Comparison of ENCODE assay signal across 9 cellular contexts in genomic region chr1:235908742-235909520, GRCh38. TPM values are rescaled to one million over a fixed set of nuclear protein-coding genes. Genes with fewer than 3 reads are reported as not detected.
DNase-seq lines count a peak whose midpoint lies in the region; ATAC-seq, FAIRE-seq and TF ChIP-seq lines count a peak whose summit lies in the region.
"Had no signal": no experiment of that assay in that cellular context is flagged by ENCODE, and none has a peak within 500 bp of the region (broad histone marks: within the 10 kb centered on the region; RNA-seq: fewer than 3 reads in every experiment).

No MANE protein-coding gene starts in this region.

- no peak for TF ChIP-seq CTCF in D721Med (IDR thresholded peaks at IDR 0.05; ENCODE audit: insufficient read depth, missing control alignments)
- no peak for TF ChIP-seq CTCF in epithelial cell of esophagus (IDR thresholded peaks at IDR 0.05; ENCODE audit: insufficient read depth, low read depth, low read length, missing control alignments)
- TF ChIP-seq CTCF in progenitor cell of endocrine pancreas (IDR thresholded peaks at IDR 0.05; ENCODE audit: unreplicated experiment), result no peak

- H3K9me3 Mint-ChIP-seq in progenitor cell of endocrine pancreas (ENCODE audit: low read depth), result no peaks in the 10 kb centered on the region
- H3K9me3 Mint-ChIP-seq: stimulated activated naive B cell treated with anti-CD40 and anti-IgM and Interleukin-4, amounts not matched to agents 10 μg/mL and 1 μg/mL and 100 μg/mL, for 72 hours had no signal

- H3K27ac Mint-ChIP-seq in progenitor cell of endocrine pancreas, result peak overlapping the region; percentile 46
- H3K27ac Mint-ChIP-seq: stimulated activated naive B cell treated with anti-CD40 and anti-IgM and Interleukin-4, amounts not matched to agents 10 μg/mL and 1 μg/mL and 100 μg/mL, for 72 hours had no signal

- ATAC-seq in GM18519 (IDR thresholded peaks at IDR 0.05; ENCODE audit: low FRiP score, unreplicated experiment), result no peak
- ATAC-seq in HG02973 (IDR thresholded peaks at IDR 0.05; ENCODE audit: unreplicated experiment), result no peak
- ATAC-seq: stimulated activated naive B cell treated with anti-CD40 and anti-IgM and Interleukin-4, amounts not matched to agents 10 μg/mL and 1 μg/mL and 100 μg/mL, for 72 hours had no signal

- DNase-seq in D721Med (ENCODE audit: insufficient read length, low spot score) (no peak), NCI-H460 (ENCODE audit: extremely low read depth, low read depth) (peak; percentile 53), epithelial cell of esophagus (ENCODE audit: low read depth) (peak; percentile 98), progenitor cell of endocrine pancreas (ENCODE audit: low spot score, unreplicated experiment) (no peak), erythroblast (lab: John Stamatoyannopoulos, UW) (no peak), cardiac septum (ENCODE audit: low spot score) (no peak)
- DNase-seq: stimulated activated naive B cell treated with anti-CD40 and anti-IgM and Interleukin-4, amounts not matched to agents 10 μg/mL and 1 μg/mL and 100 μg/mL, for 72 hours had no signal

- peaks cover 13% of the 10 kb centered on the region for H3K4me1 Mint-ChIP-seq in progenitor cell of endocrine pancreas (ENCODE audit: low read depth)

- intact Hi-C loops in cardiac septum (cut with DNase I), result no loop called here

- no peak overlapping the region for H3K4me3 Mint-ChIP-seq in progenitor cell of endocrine pancreas (ENCODE audit: low read depth)
- H3K4me3 Mint-ChIP-seq: stimulated activated naive B cell treated with anti-CD40 and anti-IgM and Interleukin-4, amounts not matched to agents 10 μg/mL and 1 μg/mL and 100 μg/mL, for 72 hours had no signal

- H3K27me3 Mint-ChIP-seq in progenitor cell of endocrine pancreas, result peaks cover 4% of the 10 kb centered on the region
- H3K27me3 Mint-ChIP-seq: stimulated activated naive B cell treated with anti-CD40 and anti-IgM and Interleukin-4, amounts not matched to agents 10 μg/mL and 1 μg/mL and 100 μg/mL, for 72 hours had no signal

- no peak for TF ChIP-seq POLR2A in erythroblast (IDR thresholded peaks at IDR 0.05; ENCODE audit: low read length)

- no peaks in the 10 kb centered on the region for H3K36me3 Mint-ChIP-seq in progenitor cell of endocrine pancreas (ENCODE audit: insufficient read depth)
- H3K36me3 Mint-ChIP-seq: stimulated activated naive B cell treated with anti-CD40 and anti-IgM and Interleukin-4, amounts not matched to agents 10 μg/mL and 1 μg/mL and 100 μg/mL, for 72 hours had no signal

- no peak overlapping the region for H3K4me3 ChIP-seq in epithelial cell of esophagus (ENCODE audit: low read length)

- peak; percentile 82 for FAIRE-seq in D721Med (lab: Jason Lieb, UNC)

RNA-seq across cellular contexts. Expression of gene LYST, which starts 42.2 kb away (rescaled TPM):
- total RNA-seq in NCI-H460 (2014; rRNA removed; shearing (Covaris generic)), result 4.2 and 8.7 TPM in 2 replicates
- 2.1 and 2.5 TPM in 2 replicates for polyA plus RNA-seq in NCI-H460 (2014; cell fraction: nucleus; rRNA removed)
- total RNA-seq in progenitor cell of endocrine pancreas (11.4 and 11.7 TPM in 2 replicates), cardiac septum (15.4 TPM)

Comparison
In these comparisons a context has a peak if more than half of its experiments do, and no peak if none do; other contexts are left out.
1. DNase-seq: peak in NCI-H460 (single experiment) and epithelial cell of esophagus (single experiment); none in D721Med (single experiment), progenitor cell of endocrine pancreas (single experiment), erythroblast (0 of 2) and cardiac septum (single experiment).